ENCODE assay signal across 18 cellular contexts in genomic region chr2:162579169-162579568, GRCh38.
DNase-seq lines count a peak whose midpoint lies in the region; ATAC-seq and TF ChIP-seq lines count a peak whose summit lies in the region.
"Had no signal": no experiment of that assay in that cellular context is flagged by ENCODE, and none has a peak within 500 bp of the region (broad histone marks: within the 10 kb centered on the region; RNA-seq: fewer than 3 reads in every experiment).

No MANE protein-coding gene starts in this region.

- no peak overlapping the region for H4K91ac ChIP-seq in neuronal stem cell (ENCODE audit: low read depth, low read length, poor library complexity)

- no peak overlapping the region for H2AFZ ChIP-seq in hepatocyte
- H2AFZ ChIP-seq in neuronal stem cell (ENCODE audit: low read length), result peak overlapping the region; percentile 41

- H3K36me3 ChIP-seq in hepatocyte (replicated peaks; ENCODE audit: insufficient read depth, low read depth), result no peaks in the 10 kb centered on the region
- no peaks in the 10 kb centered on the region for H3K36me3 ChIP-seq in neuronal stem cell (replicated peaks in 1 of 2; ENCODE audit: control insufficient read depth in 2 of 2, insufficient read depth in 2 of 2, low read length in 2 of 2)
- no peaks in the 10 kb centered on the region for H3K36me3 ChIP-seq in HAP-1 (replicated peaks)

- no peak overlapping the region for H3K4me3 ChIP-seq in hepatocyte
- no peak overlapping the region for H3K4me3 ChIP-seq in neuronal stem cell (ENCODE audit: low read length in 2 of 2)
- no peak overlapping the region for H3K4me3 ChIP-seq in HAP-1
- H3K4me3 ChIP-seq: skin epidermis had no signal

- H3K79me2 ChIP-seq in hepatocyte, result no peaks in the 10 kb centered on the region

- WGBS in hepatocyte (ENCODE audit: low lambda C conversion rate, missing lambda C conversion rate), result 52% methylated on average over 7 of the region's 7 CpGs
- WGBS in neuronal stem cell (ENCODE audit: extremely low coverage in 2 of 2, insufficient read length in 2 of 2, insufficient replicate concordance in 1 of 2), 2 donors, result no CpG with 5 or more reads among the region's 7 CpGs

- H2BK15ac ChIP-seq in neuronal stem cell (ENCODE audit: low read length), result no peak overlapping the region

- H3K27me3 ChIP-seq in hepatocyte (no peaks in the 10 kb centered on the region), neuronal stem cell (ENCODE audit: control insufficient read depth in 3 of 3, insufficient read depth in 3 of 3, low read depth in 1 of 3, low read length in 3 of 3) (no peaks in the 10 kb centered on the region), HAP-1 (ENCODE audit: low read depth) (no peaks in the 10 kb centered on the region)

- H2BK12ac ChIP-seq in neuronal stem cell (ENCODE audit: low read length), result no peak overlapping the region

- ATAC-seq in GM18868 (IDR thresholded peaks at IDR 0.05; ENCODE audit: unreplicated experiment), result no peak
- ATAC-seq: activated T-cell treated with anti-CD3 and anti-CD28 coated beads, Interleukin-2, amount 50 U/mL, for 4 hours; stimulated activated naive CD8-positive, alpha-beta T cell treated with anti-CD3 and anti-CD28 coated beads, Interleukin-15, amount 100 ng/mL, for 72 hours had no signal

- H3K4me2 ChIP-seq in hepatocyte (no peak overlapping the region), neuronal stem cell (ENCODE audit: insufficient read depth, low read length, poor library complexity, severe bottlenecking) (no peak overlapping the region)

- H4K20me1 ChIP-seq in hepatocyte (ENCODE audit: insufficient read depth, poor library complexity, severe bottlenecking), result no peaks in the 10 kb centered on the region

- DNase-seq in NCI-H1436 (lab: John Stamatoyannopoulos, UW) (peak; percentile 7), NCI-H1436 treated with DMSO at 0.1 percent for 48 hours (lab: John Stamatoyannopoulos, UW) (no peak), NCI-H2227 (lab: John Stamatoyannopoulos, UW; ENCODE audit: unreplicated experiment) (peak; percentile 43), hepatocyte (ENCODE audit: low spot score) (no peak), neuronal stem cell (ENCODE audit: low spot score) (no peak), cortex of kidney (lab: John Stamatoyannopoulos, UW) (no peak), HAP-1 (ENCODE audit: low spot score in 2 of 2) (no peak)
- DNase-seq: activated CD4-positive, alpha-beta T cell treated with anti-CD3 and anti-CD28 coated beads, Interleukin-2, amount 10 ng/mL, durations not matched to agents 24 days and 14 days; activated naive CD4-positive, alpha-beta T cell; activated T-cell treated with anti-CD3 and anti-CD28 coated beads, Interleukin-2, amount 50 U/mL, for 4 hours; CD4-positive, alpha-beta T cell; immature natural killer cell; NCI-H1105; NCI-H2081 treated with DMSO at 0.1 percent for 48 hours; stimulated activated naive CD8-positive, alpha-beta T cell treated with anti-CD3 and anti-CD28 coated beads, Interleukin-15, amount 100 ng/mL, for 72 hours had no signal

- H3K14ac ChIP-seq in neuronal stem cell (ENCODE audit: low read length), result no peak overlapping the region

- in situ Hi-C loops in HAP-1 (cut with MboI; ENCODE audit: low sequenced_read_pairs), result no loop called here

- no peaks in the 10 kb centered on the region for H3K9me2 ChIP-seq in hepatocyte (replicated peaks; ENCODE audit: insufficient read depth)

- H3K9ac ChIP-seq in neuronal stem cell (ENCODE audit: low read depth, low read length, poor library complexity), result no peak overlapping the region

- no peak overlapping the region for H3K23ac ChIP-seq in neuronal stem cell (ENCODE audit: low read depth, low read length, poor library complexity)

- H3K4ac ChIP-seq in neuronal stem cell (ENCODE audit: low read length), result no peak overlapping the region

- no peak overlapping the region for H2AK5ac ChIP-seq in neuronal stem cell (ENCODE audit: low read depth, low read length)

- H4K8ac ChIP-seq in neuronal stem cell (ENCODE audit: low read depth, low read length), result no peak overlapping the region

- H3K79me1 ChIP-seq in neuronal stem cell (ENCODE audit: low read depth, low read length), result no peaks in the 10 kb centered on the region

- H3K4me1 ChIP-seq in hepatocyte (ENCODE audit: insufficient read depth) (peaks cover 14% of the 10 kb centered on the region), neuronal stem cell (ENCODE audit: control insufficient read depth in 2 of 2, insufficient read depth in 1 of 2, low read depth in 1 of 2, low read length in 2 of 2) (peaks cover 11 to 27% of the 10 kb centered on the region in 2 donors), HAP-1 (no peaks in the 10 kb centered on the region)

- H3K27ac ChIP-seq in hepatocyte, result peak overlapping the region; percentile 73
- peak overlapping the region; percentile 52 for H3K27ac ChIP-seq in neuronal stem cell (replicated peaks; ENCODE audit: low read length)
- H3K27ac ChIP-seq: epithelial cell of prostate, skin epidermis had no signal

- no peak overlapping the region for H3K18ac ChIP-seq in neuronal stem cell (ENCODE audit: low read length)

- no peak overlapping the region for H2BK5ac ChIP-seq in neuronal stem cell (ENCODE audit: low read length)

- H2BK120ac ChIP-seq in neuronal stem cell (ENCODE audit: low read depth, low read length), result no peak overlapping the region

- TF ChIP-seq CTCF in hepatocyte (IDR thresholded peaks at IDR 0.05; ENCODE audit: poor library complexity), result peak; percentile 23

- H3K9me3 ChIP-seq in hepatocyte (ENCODE audit: low read depth) (no peaks in the 10 kb centered on the region), neuronal stem cell (replicated peaks in 1 of 2; ENCODE audit: control insufficient read depth in 2 of 2, insufficient read depth in 1 of 2, low read depth in 1 of 2, low read length in 2 of 2) (no peaks in the 10 kb centered on the region), HAP-1 (no peaks in the 10 kb centered on the region)

Comparison
In these comparisons a context has a peak if more than half of its experiments do, and no peak if none do; other contexts are left out.
1. DNase-seq: peak in NCI-H1436 (single experiment) and NCI-H2227 (single experiment); none in NCI-H1436 treated with DMSO at 0.1 percent for 48 hours (single experiment), hepatocyte (single experiment), neuronal stem cell (single experiment), cortex of kidney (single experiment) and HAP-1 (0 of 2).